8 cellular contexts compared by ENCODE assay signal in genomic region chr5:7261049-7261448, GRCh38.
DNase-seq lines count a peak whose midpoint lies in the region; ATAC-seq, FAIRE-seq and TF ChIP-seq lines count a peak whose summit lies in the region.

No MANE protein-coding gene starts in this region.

- no peak overlapping the region for H2AK5ac ChIP-seq in neuronal stem cell (ENCODE audit: low read depth, low read length)

- no peaks in the 10 kb centered on the region for H3K79me1 ChIP-seq in neuronal stem cell (ENCODE audit: low read depth, low read length)

- no peak overlapping the region for H4K8ac ChIP-seq in neuronal stem cell (ENCODE audit: low read depth, low read length)

- no peak overlapping the region for H2BK15ac ChIP-seq in neuronal stem cell (ENCODE audit: low read length)

- DNase-seq in AG10803 (ENCODE audit: low read depth) (peak; percentile 59), NCI-H69 (lab: John Stamatoyannopoulos, UW) (peak; percentile 63), dorsolateral prefrontal cortex (no peak), neuronal stem cell (ENCODE audit: low spot score) (peak; percentile 78), kidney (no peak), EL (no peak)

- H3K9ac ChIP-seq in neuronal stem cell (ENCODE audit: low read depth, low read length, poor library complexity) (no peak overlapping the region), kidney (ENCODE audit: low read length in 2 of 2) (no peak overlapping the region)

- H3K14ac ChIP-seq in neuronal stem cell (ENCODE audit: low read length), result no peak overlapping the region

- peak; percentile 55 for ATAC-seq in GM21360 (IDR thresholded peaks at IDR 0.05; ENCODE audit: unreplicated experiment)
- no peak for ATAC-seq in HG02852 (IDR thresholded peaks at IDR 0.05; ENCODE audit: unreplicated experiment)

- intact Hi-C loops in dorsolateral prefrontal cortex (cut with DNase I), result loop anchor here in 1 of 2 donors (5.0 to 10.0 kb wide), 2 partner anchors 486 to 594 kb away; partner anchors contain the start of gene CFAP90
- intact Hi-C loops in kidney (cut with DNase I), result no loop called here

- no peak for FAIRE-seq in kidney (lab: Jason Lieb, UNC)

- no peaks in the 10 kb centered on the region for H3K27me3 ChIP-seq in dorsolateral prefrontal cortex
- no peaks in the 10 kb centered on the region for H3K27me3 ChIP-seq in neuronal stem cell (ENCODE audit: control insufficient read depth in 3 of 3, insufficient read depth in 3 of 3, low read depth in 1 of 3, low read length in 3 of 3)

- no peak overlapping the region for H2BK12ac ChIP-seq in neuronal stem cell (ENCODE audit: low read length)

- no peak overlapping the region for H2BK120ac ChIP-seq in neuronal stem cell (ENCODE audit: low read depth, low read length)

- peak overlapping the region; percentile 42 for H2AFZ ChIP-seq in neuronal stem cell (ENCODE audit: low read length)

- H3K4me3 ChIP-seq in AG10803 (ENCODE audit: low read length), result no peak overlapping the region
- no peak overlapping the region for H3K4me3 ChIP-seq in dorsolateral prefrontal cortex
- no peak overlapping the region for H3K4me3 ChIP-seq in neuronal stem cell (ENCODE audit: low read length in 2 of 2)
- no peak overlapping the region for H3K4me3 ChIP-seq in kidney (ENCODE audit: low read length in 2 of 2)

- no peak overlapping the region for H4K91ac ChIP-seq in neuronal stem cell (ENCODE audit: low read depth, low read length, poor library complexity)

- H3K4me1 ChIP-seq in neuronal stem cell (ENCODE audit: control insufficient read depth in 2 of 2, insufficient read depth in 1 of 2, low read depth in 1 of 2, low read length in 2 of 2), result peaks cover 2 to 4% of the 10 kb centered on the region in 2 donors
- H3K4me1 ChIP-seq in kidney (ENCODE audit: control insufficient read depth in 1 of 2, insufficient read depth in 1 of 2, low read depth in 1 of 2, low read length in 2 of 2), result no peaks in the 10 kb centered on the region

- H3K36me3 ChIP-seq in neuronal stem cell (replicated peaks in 1 of 2; ENCODE audit: control insufficient read depth in 2 of 2, insufficient read depth in 2 of 2, low read length in 2 of 2) (no peaks in the 10 kb centered on the region), kidney (ENCODE audit: control insufficient read depth in 1 of 2, insufficient read depth in 2 of 2, low read length in 2 of 2) (no peaks in the 10 kb centered on the region)

- TF ChIP-seq CTCF in AG10803 (conservative IDR thresholded peaks at IDR 0.05; ENCODE audit: low read length), result peak; percentile 84
- peak in 53 of 56 donors; percentile 24 to 75 (median 50) for TF ChIP-seq CTCF in dorsolateral prefrontal cortex (IDR thresholded peaks at IDR 0.05 in 54 of 56, conservative IDR thresholded peaks at IDR 0.05 in 2 of 56; ENCODE audit: low read depth in 1 of 56, partially characterized antibody in 56 of 56)
- no peak for TF ChIP-seq CTCF in kidney (IDR thresholded peaks at IDR 0.05; ENCODE audit: borderline replicate concordance, extremely low read depth, insufficient read depth)

- no peak overlapping the region for H3K4me2 ChIP-seq in neuronal stem cell (ENCODE audit: insufficient read depth, low read length, poor library complexity, severe bottlenecking)

- H3K9me3 ChIP-seq in neuronal stem cell (replicated peaks in 1 of 2; ENCODE audit: control insufficient read depth in 2 of 2, insufficient read depth in 1 of 2, low read depth in 1 of 2, low read length in 2 of 2), result peaks cover 2 to 7% of the 10 kb centered on the region in 2 donors
- no peaks in the 10 kb centered on the region for H3K9me3 ChIP-seq in kidney (ENCODE audit: control insufficient read depth in 1 of 2, low read length in 2 of 2)

- H3K4ac ChIP-seq in neuronal stem cell (ENCODE audit: low read length), result no peak overlapping the region

- no CpG with 5 or more reads among the region's 6 CpGs for WGBS in neuronal stem cell (ENCODE audit: extremely low coverage in 2 of 2, insufficient read length in 2 of 2, insufficient replicate concordance in 1 of 2), 2 donors

- no peak overlapping the region for H2BK5ac ChIP-seq in neuronal stem cell (ENCODE audit: low read length)

- no peak overlapping the region for H3K27ac ChIP-seq in dorsolateral prefrontal cortex
- peak overlapping the region; percentile 32 for H3K27ac ChIP-seq in neuronal stem cell (replicated peaks; ENCODE audit: low read length)
- no peak overlapping the region for H3K27ac ChIP-seq in kidney (ENCODE audit: low read depth in 2 of 2, low read length in 2 of 2)

- no peak overlapping the region for H3K18ac ChIP-seq in neuronal stem cell (ENCODE audit: low read length)

- no peak overlapping the region for H3K23ac ChIP-seq in neuronal stem cell (ENCODE audit: low read depth, low read length, poor library complexity)

Comparison
In these comparisons a context has a peak if more than half of its experiments do, and no peak if none do; other contexts are left out.
1. DNase-seq: peak in AG10803 (single experiment), NCI-H69 (single experiment) and neuronal stem cell (single experiment); none in dorsolateral prefrontal cortex (0 of 10), kidney (single experiment) and EL (single experiment).